ENCODE assay signal across 7 cellular contexts in genomic region chr2:144152817-144153271, GRCh38.
DNase-seq lines count a peak whose midpoint lies in the region; ATAC-seq and TF ChIP-seq lines count a peak whose summit lies in the region.

No MANE protein-coding gene starts in this region.

- H3K4me1 Mint-ChIP-seq in GM23338: peaks cover 14% of the 10 kb centered on the region; the same call in 2 of the 3 replicates
- H3K4me1 Mint-ChIP-seq in stimulated activated effector memory CD8-positive, alpha-beta T cell treated with anti-CD3 and anti-CD28 coated beads, Interleukin-12 subunit alpha, Interleukin-12 subunit beta, amount 100 ng/mL, for 72 hours: peaks cover 20% of the 10 kb centered on the region

- H3K4me2 ChIP-seq in GM23338 (no peak overlapping the region), OCI-LY1 (ENCODE audit: low read length) (peak overlapping the region; percentile 27; the same call in 1 of the 2 replicates)

- H3K9me3 Mint-ChIP-seq in GM23338: no peaks in the 10 kb centered on the region
- H3K9me3 Mint-ChIP-seq in stimulated activated effector memory CD8-positive, alpha-beta T cell treated with anti-CD3 and anti-CD28 coated beads, Interleukin-12 subunit alpha, Interleukin-12 subunit beta, amount 100 ng/mL, for 72 hours: no peaks in the 10 kb centered on the region

- peaks cover 13% of the 10 kb centered on the region for H3K4me1 ChIP-seq in GM23338 (ENCODE audit: insufficient read depth)
- peaks cover 21% of the 10 kb centered on the region for H3K4me1 ChIP-seq in OCI-LY1 (ENCODE audit: insufficient read depth, low read length, severe bottlenecking)

- no peaks in the 10 kb centered on the region for H3K9me3 ChIP-seq in OCI-LY1 (ENCODE audit: low read length)

- H3K27me3 Mint-ChIP-seq in GM23338 (ENCODE audit: insufficient read depth, low read depth, poor library complexity): no peaks in the 10 kb centered on the region

- H3K27ac Mint-ChIP-seq in GM23338: no peak overlapping the region
- H3K27ac Mint-ChIP-seq in stimulated activated effector memory CD8-positive, alpha-beta T cell treated with anti-CD3 and anti-CD28 coated beads, Interleukin-12 subunit alpha, Interleukin-12 subunit beta, amount 100 ng/mL, for 72 hours: no peak overlapping the region

- no peaks in the 10 kb centered on the region for H3K36me3 ChIP-seq in GM23338 (ENCODE audit: insufficient read depth)
- H3K36me3 ChIP-seq in OCI-LY1 (ENCODE audit: insufficient read depth, low read length): no peaks in the 10 kb centered on the region

- H3K27me3 ChIP-seq in GM23338 (ENCODE audit: insufficient read depth): no peaks in the 10 kb centered on the region
- H3K27me3 ChIP-seq in OCI-LY1 (ENCODE audit: insufficient read depth, low read length): no peaks in the 10 kb centered on the region

- ATAC-seq in GM23338: peak; percentile 50; the same call in 2 of the 3 replicates
- ATAC-seq in stimulated activated effector memory CD8-positive, alpha-beta T cell treated with anti-CD3 and anti-CD28 coated beads, Interleukin-12 subunit alpha, Interleukin-12 subunit beta, amount 100 ng/mL, for 72 hours: peak; percentile 31

- H3K36me3 Mint-ChIP-seq in GM23338 (ENCODE audit: low read depth): no peaks in the 10 kb centered on the region
- peaks cover 5% of the 10 kb centered on the region for H3K36me3 Mint-ChIP-seq in stimulated activated effector memory CD8-positive, alpha-beta T cell treated with anti-CD3 and anti-CD28 coated beads, Interleukin-12 subunit alpha, Interleukin-12 subunit beta, amount 100 ng/mL, for 72 hours

- H3K4me3 Mint-ChIP-seq in GM23338: no peak overlapping the region
- no peak overlapping the region for H3K4me3 Mint-ChIP-seq in stimulated activated effector memory CD8-positive, alpha-beta T cell treated with anti-CD3 and anti-CD28 coated beads, Interleukin-12 subunit alpha, Interleukin-12 subunit beta, amount 100 ng/mL, for 72 hours

- H4K20me1 ChIP-seq in GM23338 (replicated peaks; ENCODE audit: insufficient read depth): no peaks in the 10 kb centered on the region
- H4K20me1 ChIP-seq in OCI-LY1 (ENCODE audit: insufficient read depth, low read length): no peaks in the 10 kb centered on the region

- no peak for TF ChIP-seq CTCF in GM23338 (conservative IDR thresholded peaks at IDR 0.05; ENCODE audit: low read depth in 2 of 2)
- peak; percentile 14; the same call in 1 of the 2 replicates for TF ChIP-seq CTCF in OCI-LY1 (IDR thresholded peaks at IDR 0.05; ENCODE audit: low read length)
- TF ChIP-seq CTCF in fibroblast of the aortic adventitia (IDR thresholded peaks at IDR 0.05; ENCODE audit: insufficient read depth, low read length): peak; percentile 34

- H3K27ac ChIP-seq in GM23338 (ENCODE audit: low read depth): no peak overlapping the region
- H3K27ac ChIP-seq in OCI-LY1 (ENCODE audit: low read depth, low read length, poor library complexity, severe bottlenecking): peak overlapping the region; percentile 7

- H3F3A ChIP-seq in GM23338 (replicated peaks; ENCODE audit: low read depth) (no peaks in the 10 kb centered on the region), OCI-LY1 (ENCODE audit: insufficient read depth, low read length) (no peaks in the 10 kb centered on the region)

- H3K9me2 ChIP-seq in GM23338 (ENCODE audit: insufficient read depth): no peaks in the 10 kb centered on the region
- H3K9me2 ChIP-seq in OCI-LY1 (ENCODE audit: low read depth, low read length): no peaks in the 10 kb centered on the region

- H3K79me2 ChIP-seq in GM23338 (replicated peaks; ENCODE audit: insufficient read depth) (no peaks in the 10 kb centered on the region), OCI-LY1 (ENCODE audit: insufficient read depth, low read length) (no peaks in the 10 kb centered on the region)

- no peak overlapping the region for H3K9ac ChIP-seq in OCI-LY1 (ENCODE audit: low read length)

- H3K4me3 ChIP-seq in GM23338: no peak overlapping the region
- no peak overlapping the region for H3K4me3 ChIP-seq in OCI-LY1 (ENCODE audit: low read depth, low read length, poor library complexity, severe bottlenecking)
- no peak overlapping the region for H3K4me3 ChIP-seq in fibroblast of the aortic adventitia (ENCODE audit: low read depth, low read length)

- H2AFZ ChIP-seq in GM23338 (no peak overlapping the region), OCI-LY1 (ENCODE audit: low read length) (peak overlapping the region; percentile 21; the same call in 1 of the 2 replicates)

- peak; percentile 28 for DNase-seq in GM23338 (ENCODE audit: low spot score)
- peak; percentile 53 for DNase-seq in fibroblast of the aortic adventitia (ENCODE audit: low read depth)
- no peak for DNase-seq in stimulated activated effector memory CD8-positive, alpha-beta T cell treated with anti-CD3 and anti-CD28 coated beads, Interleukin-12 subunit alpha, Interleukin-12 subunit beta, amount 100 ng/mL, for 72 hours (ENCODE audit: low spot score in 2 of 2)
- DNase-seq in NCI-H69 (lab: John Stamatoyannopoulos, UW): no peak
- no peak for DNase-seq in SW480 (ENCODE audit: low spot score)
- DNase-seq in hypothalamus (lab: John Stamatoyannopoulos, UW): no peak

TF ChIP-seq in GM23338, 12 proteins besides CTCF, POLR2A, EP300 and RAD21:
- TF ChIP-seq REST (IDR thresholded peaks at IDR 0.05; ENCODE audit: unreplicated experiment) (no peak), ZNF331 (CRISPR knock-in tag; IDR thresholded peaks at IDR 0.05; ENCODE audit: low read depth) (no peak), EZH2 (IDR thresholded peaks at IDR 0.05; ENCODE audit: low read depth, unreplicated experiment) (no peak), ZNF114 (CRISPR knock-in tag; IDR thresholded peaks at IDR 0.05) (no peak), POLR2AphosphoS5 (IDR thresholded peaks at IDR 0.05; ENCODE audit: low read depth) (no peak)

Comparison
In these comparisons a context has a peak if more than half of its experiments do, and no peak if none do; other contexts are left out.
1. DNase-seq: peak in GM23338 (single experiment) and fibroblast of the aortic adventitia (single experiment); none in stimulated activated effector memory CD8-positive, alpha-beta T cell treated with anti-CD3 and anti-CD28 coated beads, Interleukin-12 subunit alpha, Interleukin-12 subunit beta, amount 100 ng/mL, for 72 hours (0 of 2), NCI-H69 (single experiment), SW480 (single experiment) and hypothalamus (0 of 51).
2. CTCF ChIP-seq: peak in OCI-LY1 (single experiment) and fibroblast of the aortic adventitia (single experiment); none in GM23338 (0 of 2).